14 cellular contexts compared by ENCODE assay signal in the genomic region with DNA sequence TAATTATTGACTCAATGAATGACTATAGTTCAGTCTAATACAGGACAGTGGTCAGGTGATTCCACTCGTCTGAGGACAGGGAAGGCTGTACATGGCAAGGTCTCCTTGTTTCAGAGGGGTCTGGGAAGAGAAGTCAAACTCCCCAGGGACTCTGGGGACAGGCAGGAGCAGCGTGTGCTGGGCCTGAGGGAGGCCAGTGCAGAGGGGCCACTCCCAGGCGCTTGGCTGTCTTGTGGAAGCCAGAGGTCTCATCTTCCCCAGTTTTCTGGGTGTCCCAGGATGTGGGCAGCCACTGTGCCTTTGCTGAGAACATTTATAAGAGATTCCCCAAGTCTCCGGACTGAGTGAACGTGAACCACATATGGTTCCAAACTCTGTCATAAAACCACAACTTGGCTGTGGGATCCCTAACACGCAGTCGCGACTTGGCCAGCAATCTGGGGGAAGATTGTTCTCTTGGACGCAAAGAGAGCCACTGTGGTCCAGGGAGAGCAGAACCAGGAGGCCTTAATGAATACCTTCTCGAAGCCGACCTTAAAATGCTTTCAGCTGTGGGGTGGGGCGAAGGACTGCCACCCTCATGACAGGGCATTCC.
"Had no signal": no experiment of that assay in that cellular context is flagged by ENCODE, and none has a peak within 500 bp of the region (broad histone marks: within the 10 kb centered on the region; RNA-seq: fewer than 3 reads in every experiment).

No MANE protein-coding gene starts in this region.

- H3K9me3 Mint-ChIP-seq: activated CD4-positive, alpha-beta memory T cell treated with anti-CD3 and anti-CD28 coated beads, Interleukin-2, amount 10 ng/mL, durations not matched to agents 7 days and 5 days; activated naive CD4-positive, alpha-beta T cell treated with anti-CD3 and anti-CD28 coated beads, Interleukin-2, amount 10 ng/mL, durations not matched to agents 7 days and 5 days; activated T-helper 17 cell treated with anti-CD3 and anti-CD28 coated beads, Interleukin-2, amount 50 U/mL, for 72 hours had no signal

- H3K27me3 ChIP-seq: SJCRH30, tibial artery had no signal

- FAIRE-seq: bronchial epithelial cell, endothelial cell of umbilical vein, keratinocyte had no signal

- H3K4me1 ChIP-seq: parathyroid adenoma, tibial artery had no signal

- H3K36me3 Mint-ChIP-seq: activated naive CD4-positive, alpha-beta T cell treated with anti-CD3 and anti-CD28 coated beads, Interleukin-2, amount 10 ng/mL, durations not matched to agents 7 days and 5 days had no signal

- ATAC-seq: activated CD4-positive, alpha-beta T cell treated with anti-CD3 and anti-CD28 coated beads for 36 hours; activated T-helper 17 cell treated with anti-CD3 and anti-CD28 coated beads, Interleukin-2, amount 50 U/mL, for 72 hours; left ventricle myocardium superior had no signal

- H3K27me3 Mint-ChIP-seq: activated CD4-positive, alpha-beta memory T cell treated with anti-CD3 and anti-CD28 coated beads, Interleukin-2, amount 10 ng/mL, durations not matched to agents 7 days and 5 days; activated T-helper 17 cell treated with anti-CD3 and anti-CD28 coated beads, Interleukin-2, amount 50 U/mL, for 72 hours had no signal

- H3K4me3 ChIP-seq: SJCRH30, skin epidermis, tibial artery had no signal

- H3K9me3 ChIP-seq: SJCRH30, tibial artery had no signal

- H2AFZ ChIP-seq: parathyroid adenoma had no signal

- H3K36me3 ChIP-seq: SJCRH30, tibial artery, WERI-Rb-1 had no signal

- H3K79me2 ChIP-seq: parathyroid adenoma had no signal

- H3K27ac ChIP-seq: parathyroid adenoma, SJCRH30, tibial artery, WERI-Rb-1 had no signal

- H3K4me3 Mint-ChIP-seq: activated CD4-positive, alpha-beta memory T cell treated with anti-CD3 and anti-CD28 coated beads, Interleukin-2, amount 10 ng/mL, durations not matched to agents 7 days and 5 days; activated CD4-positive, alpha-beta T cell treated with anti-CD3 and anti-CD28 coated beads for 36 hours; activated naive CD4-positive, alpha-beta T cell treated with anti-CD3 and anti-CD28 coated beads, Interleukin-2, amount 10 ng/mL, durations not matched to agents 7 days and 5 days; activated T-helper 17 cell treated with anti-CD3 and anti-CD28 coated beads, Interleukin-2, amount 50 U/mL, for 72 hours had no signal

- H3K9ac ChIP-seq: parathyroid adenoma had no signal

- H3K27ac Mint-ChIP-seq: activated CD4-positive, alpha-beta memory T cell treated with anti-CD3 and anti-CD28 coated beads, Interleukin-2, amount 10 ng/mL, durations not matched to agents 7 days and 5 days; activated CD4-positive, alpha-beta T cell treated with anti-CD3 and anti-CD28 coated beads for 36 hours; activated naive CD4-positive, alpha-beta T cell treated with anti-CD3 and anti-CD28 coated beads, Interleukin-2, amount 10 ng/mL, durations not matched to agents 7 days and 5 days; activated T-helper 17 cell treated with anti-CD3 and anti-CD28 coated beads, Interleukin-2, amount 50 U/mL, for 72 hours had no signal

- DNase-seq: activated CD4-positive, alpha-beta memory T cell treated with anti-CD3 and anti-CD28 coated beads, Interleukin-2, amount 10 ng/mL, durations not matched to agents 7 days and 5 days; activated CD4-positive, alpha-beta T cell treated with anti-CD3 and anti-CD28 coated beads for 36 hours; activated naive CD4-positive, alpha-beta T cell treated with anti-CD3 and anti-CD28 coated beads, Interleukin-2, amount 10 ng/mL, durations not matched to agents 7 days and 5 days; left ventricle myocardium superior; SJCRH30; T1000; WERI-Rb-1 had no signal
